In the genomic region with DNA sequence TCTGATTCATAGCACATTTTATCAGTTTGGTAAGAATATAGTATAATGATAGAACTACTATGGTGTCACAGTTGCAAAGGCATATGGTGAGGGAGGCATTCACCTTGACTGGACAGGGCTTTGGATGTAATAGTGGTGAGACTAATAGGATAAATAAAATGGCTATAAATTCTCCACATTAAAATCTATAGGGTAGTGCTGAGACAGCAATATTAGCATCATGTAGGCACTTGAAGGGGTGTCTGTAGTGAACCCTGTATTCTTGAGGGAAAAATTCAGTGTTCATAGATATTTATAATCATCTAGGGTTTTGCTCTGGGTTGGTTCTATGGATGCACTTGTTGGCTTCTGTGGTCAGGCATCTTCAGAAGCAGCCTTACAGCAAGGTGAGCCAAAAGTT, we compare ENCODE assay signal across 29 cellular contexts.
"Had no signal": no experiment of that assay in that cellular context is flagged by ENCODE, and none has a peak within 500 bp of the region (broad histone marks: within the 10 kb centered on the region; RNA-seq: fewer than 3 reads in every experiment).

No MANE protein-coding gene starts in this region.

- FAIRE-seq: endometrium, islet of Langerhans, keratinocyte had no signal

- H3K27ac Mint-ChIP-seq: dendritic cell treated with granulocyte-macrophage colony-stimulating factor and Interleukin-4, amounts not matched to agents 40 ng/mL and 50 ng/mL, for 4 days; effector memory CD8-positive, alpha-beta T cell; endodermal cell; memory B cell; naive thymus-derived CD4-positive, alpha-beta T cell had no signal

- H3K9me3 ChIP-seq: colonic mucosa, gastrocnemius medialis, left lung, lower lobe of right lung had no signal

- H3K27ac ChIP-seq: colonic mucosa, epithelial cell of prostate, esophagus squamous epithelium, gastrocnemius medialis, heart right ventricle, left lung, lower lobe of right lung had no signal

- H3K4me1 Mint-ChIP-seq: memory B cell; naive thymus-derived CD4-positive, alpha-beta T cell had no signal

- H3K4me3 ChIP-seq: colonic mucosa, esophagus squamous epithelium, gastrocnemius medialis, heart right ventricle, left lung, lower lobe of right lung had no signal

- DNase-seq: colonic mucosa; cortex of kidney; effector CD8-positive, alpha-beta T cell; effector memory CD8-positive, alpha-beta T cell; endodermal cell; erythroblast; esophagus squamous epithelium; foreskin fibroblast; foreskin melanocyte; gastrocnemius medialis; glutamatergic neuron; head of caudate nucleus; heart right ventricle; hippocampal formation; left cardiac atrium; left lung; left ventricle myocardium superior; lower lobe of right lung; mammary epithelial cell; mesendoderm; midbrain; naive thymus-derived CD4-positive, alpha-beta T cell had no signal

- H3K27me3 ChIP-seq: colonic mucosa, esophagus squamous epithelium, gastrocnemius medialis, heart right ventricle, left lung had no signal

- H3K27me3 Mint-ChIP-seq: dendritic cell treated with granulocyte-macrophage colony-stimulating factor and Interleukin-4, amounts not matched to agents 40 ng/mL and 50 ng/mL, for 4 days had no signal

- H3K9me3 Mint-ChIP-seq: effector memory CD8-positive, alpha-beta T cell had no signal

- H3K4me3 Mint-ChIP-seq: dendritic cell treated with granulocyte-macrophage colony-stimulating factor and Interleukin-4, amounts not matched to agents 40 ng/mL and 50 ng/mL, for 4 days; effector memory CD8-positive, alpha-beta T cell; endodermal cell; memory B cell; naive thymus-derived CD4-positive, alpha-beta T cell had no signal

- H3K4me1 ChIP-seq: colonic mucosa, esophagus squamous epithelium, gastrocnemius medialis, heart right ventricle, left lung, lower lobe of right lung had no signal

- ATAC-seq: effector memory CD8-positive, alpha-beta T cell; esophagus mucosa; gastrocnemius medialis; heart right ventricle; left cardiac atrium; left lung; left ventricle myocardium superior; lower lobe of right lung; naive thymus-derived CD4-positive, alpha-beta T cell had no signal

- H3K36me3 ChIP-seq: colonic mucosa, esophagus squamous epithelium, gastrocnemius medialis, heart right ventricle, left lung, lower lobe of right lung had no signal
